In genomic region chr5:72107874-72108199, GRCh38 we compare ENCODE assay signal across 8 cellular contexts. TPM values are rescaled to one million over a fixed set of nuclear protein-coding genes. Genes with fewer than 3 reads are reported as not detected.
A peak's percentile ranks its signal among the peaks of the same experiment; 100 is the strongest.
DNase-seq lines count a peak whose midpoint lies in the region; ATAC-seq and TF ChIP-seq lines count a peak whose summit lies in the region.

No MANE protein-coding gene starts in this region.

- no peak for TF ChIP-seq CTCF in spleen (IDR thresholded peaks at IDR 0.05 in 8 of 11, conservative IDR thresholded peaks at IDR 0.05 in 3 of 11)

- peak overlapping the region; percentile 67 for H3K4me3 ChIP-seq in iPS DF 6.9 (ENCODE audit: low read length)
- peak overlapping the region; percentile 40 to 81 (median 64) for H3K4me3 ChIP-seq in spleen

- H3K9me3 ChIP-seq in iPS DF 6.9 (ENCODE audit: control insufficient read depth, insufficient read depth, low read length) (no peaks in the 10 kb centered on the region), spleen (peaks cover 0 to 9% (median 0%) of the 10 kb centered on the region in 8 donors)

- ATAC-seq in HG03460 (IDR thresholded peaks at IDR 0.05; ENCODE audit: unreplicated experiment), result peak; percentile 52
- ATAC-seq in HG03439 (IDR thresholded peaks at IDR 0.05; ENCODE audit: unreplicated experiment), result no peak

- no peaks in the 10 kb centered on the region for H3K27me3 ChIP-seq in iPS DF 6.9 (ENCODE audit: control insufficient read depth, insufficient read depth, low read length)
- peaks cover 0 to 82% (median 24%) of the 10 kb centered on the region in 7 donors for H3K27me3 ChIP-seq in spleen (replicated peaks in 1 of 7)

- H3K27ac Mint-ChIP-seq in activated naive CD8-positive, alpha-beta T cell treated with anti-CD3 and anti-CD28 coated beads for 36 hours, result no peak overlapping the region

- H3K9me3 Mint-ChIP-seq in activated naive CD8-positive, alpha-beta T cell treated with anti-CD3 and anti-CD28 coated beads for 36 hours, result no peaks in the 10 kb centered on the region

- H3K4me1 ChIP-seq in iPS DF 6.9 (ENCODE audit: control insufficient read depth, insufficient read depth, low read length) (peaks cover 6% of the 10 kb centered on the region), spleen (peaks cover 11 to 31% (median 22%) of the 10 kb centered on the region in 6 donors)

- peaks cover 4% of the 10 kb centered on the region for H3K4me1 Mint-ChIP-seq in activated naive CD8-positive, alpha-beta T cell treated with anti-CD3 and anti-CD28 coated beads for 36 hours

- H3K27ac ChIP-seq in iPS DF 6.9 (ENCODE audit: low read length) (no peak overlapping the region), spleen (peak overlapping the region in 3 of 8 donors; percentile 19 to 64 (median 57))

- peak overlapping the region; percentile 61 for H3K4me3 Mint-ChIP-seq in activated naive CD8-positive, alpha-beta T cell treated with anti-CD3 and anti-CD28 coated beads for 36 hours

- DNase-seq in DMS53 treated with DMSO at 0.1 percent for 48 hours (lab: John Stamatoyannopoulos, UW; ENCODE audit: unreplicated experiment) (peak; percentile 42), iPS DF 6.9 (ENCODE audit: low read depth, low spot score) (no peak), spleen (no peak), HT-29 (ENCODE audit: low spot score) (no peak), NK-92 (lab: John Stamatoyannopoulos, UW; ENCODE audit: unreplicated experiment) (no peak)
- peak; percentile 12 for DNase-seq in activated naive CD8-positive, alpha-beta T cell treated with anti-CD3 and anti-CD28 coated beads for 36 hours

- WGBS in iPS DF 6.9 (ENCODE audit: insufficient coverage, insufficient read length), result no CpG with 5 or more reads among the region's 12 CpGs
- WGBS in spleen, 5 donors, result 0 to 3% (median 1%) methylated on average over 1 to 12 of the region's 12 CpGs

- intact Hi-C loops in spleen (cut with DNase I; ENCODE audit: low total_unique reads), result no loop called here

- no peak for TF ChIP-seq POLR2A in spleen (IDR thresholded peaks at IDR 0.05)

- peaks cover 75% of the 10 kb centered on the region for H3K27me3 Mint-ChIP-seq in activated naive CD8-positive, alpha-beta T cell treated with anti-CD3 and anti-CD28 coated beads for 36 hours

- H3K36me3 Mint-ChIP-seq in activated naive CD8-positive, alpha-beta T cell treated with anti-CD3 and anti-CD28 coated beads for 36 hours, result no peaks in the 10 kb centered on the region

- H3K36me3 ChIP-seq in iPS DF 6.9 (ENCODE audit: control insufficient read depth, insufficient read depth, low read length), result no peaks in the 10 kb centered on the region
- H3K36me3 ChIP-seq in spleen, result no peaks in the 10 kb centered on the region

RNA-seq across cellular contexts. Expression of gene MAP1B, which starts 0.6 kb away (rescaled TPM):
- total RNA-seq in activated naive CD8-positive, alpha-beta T cell treated with anti-CD3 and anti-CD28 coated beads for 36 hours, result under 1 TPM; 0.10 to 0.27 TPM
- 10 to 100 TPM in 5 of 7 donors, 1 to 10 TPM in 2; 5.7 to 17.3 (median 12.5) TPM for total RNA-seq in spleen
- polyA plus RNA-seq in spleen, result under 1 TPM; 0.68 to 0.76 (median 0.70) TPM
- total RNA-seq in HT-29 (2014; rRNA removed; shearing (Covaris generic)), result not detected in 2 replicates

Comparison
In these comparisons a context has a peak if more than half of its experiments do, and no peak if none do; other contexts are left out.
1. DNase-seq: peak in DMS53 treated with DMSO at 0.1 percent for 48 hours (single experiment) and activated naive CD8-positive, alpha-beta T cell treated with anti-CD3 and anti-CD28 coated beads for 36 hours (single experiment); none in iPS DF 6.9 (single experiment), spleen (single experiment), HT-29 (single experiment) and NK-92 (single experiment).